ENCODE assay signal across 23 cellular contexts in the genomic region with DNA sequence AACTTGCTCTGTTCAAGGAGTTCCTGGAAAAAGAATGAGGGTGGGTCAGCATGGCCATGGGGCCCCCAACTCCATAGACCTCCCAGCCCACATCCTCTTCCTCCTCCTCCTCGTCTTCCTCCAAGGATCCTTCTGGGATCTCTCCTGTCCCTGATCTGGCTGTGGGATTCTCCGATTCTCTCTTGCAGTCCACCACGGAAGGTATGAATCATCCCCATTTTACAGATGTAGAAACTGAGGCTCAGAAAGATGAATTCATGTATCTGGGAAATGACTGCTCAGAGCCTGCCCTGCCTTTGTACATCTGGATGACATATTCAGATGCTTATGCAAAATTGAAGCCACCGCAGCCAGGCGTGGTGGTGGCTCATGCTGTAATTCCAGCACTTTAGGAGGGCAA. TPM values are rescaled to one million over a fixed set of nuclear protein-coding genes. Genes with fewer than 3 reads are reported as not detected.
A peak's percentile ranks its signal among the peaks of the same experiment; 100 is the strongest.
DNase-seq lines count a peak whose midpoint lies in the region; ATAC-seq, FAIRE-seq and TF ChIP-seq lines count a peak whose summit lies in the region.
"Had no signal": no experiment of that assay in that cellular context is flagged by ENCODE, and none has a peak within 500 bp of the region (broad histone marks: within the 10 kb centered on the region; RNA-seq: fewer than 3 reads in every experiment).

No MANE protein-coding gene starts in this region.

- DNase-seq in HepG2 (ENCODE audit: low spot score) (no peak), right lobe of liver (no peak), coronary artery (ENCODE audit: low spot score) (no peak), sigmoid colon (no peak), omental fat pad (ENCODE audit: low spot score) (no peak), ecto neural progenitor cell (ENCODE audit: low spot score) (no peak), NCI-H2227 (lab: John Stamatoyannopoulos, UW; ENCODE audit: unreplicated experiment) (no peak)
- no peak for DNase-seq in stimulated activated CD4-positive, alpha-beta T cell treated with anti-CD3 and anti-CD28 coated beads, Interleukin-4, amount 100 ng/mL, for 24 hours
- DNase-seq: activated CD4-positive, alpha-beta T cell treated with anti-CD3 and anti-CD28 coated beads, Interleukin-2, amount 10 ng/mL, durations not matched to agents 7 days and 5 days; activated CD8-positive, alpha-beta memory T cell treated with anti-CD3 and anti-CD28 coated beads, Interleukin-2, amount 50 U/mL, for 4 hours; activated effector memory CD4-positive, alpha-beta T cell treated with Interleukin-2 at 50 U/mL for 16 hours; CD8-positive, alpha-beta memory T cell; dermis blood vessel endothelial cell; DND-41; erythroblast; Kasumi-1; mucosa of descending colon; NCI-H2107; NCI-H524; stimulated activated naive B cell treated with anti-CD40 and anti-IgM and Interleukin-4, amounts not matched to agents 10 μg/mL and 1 μg/mL and 100 μg/mL, for 72 hours; SW 1271 had no signal

- no peak overlapping the region for H3K4me2 ChIP-seq in HepG2 (ENCODE audit: low read depth, low read length)

- peaks cover 18% of the 10 kb centered on the region for H3K4me1 ChIP-seq in HepG2 (ENCODE audit: insufficient read depth, low read length)
- H3K4me1 ChIP-seq in right lobe of liver = peaks cover 0 to 32% (median 11%) of the 10 kb centered on the region in 4 donors
- peaks cover 0 to 64% (median 51%) of the 10 kb centered on the region in 4 donors for H3K4me1 ChIP-seq in sigmoid colon

- POLR2A ChIA-PET in HepG2 (lab: Yijun Ruan, JAX) = interaction anchor here (0.8 kb wide), 1 partner anchor 70 kb away, joined by 4 read pairs; no protein-coding TSS in a partner anchor

- ATAC-seq in HepG2 (no peak), right lobe of liver (no peak), omental fat pad (ENCODE audit: low FRiP score) (no peak)
- ATAC-seq: mucosa of descending colon; stimulated activated naive B cell treated with anti-CD40 and anti-IgM and Interleukin-4, amounts not matched to agents 10 μg/mL and 1 μg/mL and 100 μg/mL, for 72 hours had no signal

- H2AFZ ChIP-seq in HepG2 (ENCODE audit: low read length) = no peak overlapping the region

- no peaks in the 10 kb centered on the region for H4K20me1 ChIP-seq in HepG2 (ENCODE audit: insufficient read depth, low read length)

- FAIRE-seq in HepG2 (lab: Jason Lieb, UNC) = no peak
- FAIRE-seq: bronchial epithelial cell, urothelium cell line had no signal

- CTCF ChIA-PET in HepG2 (lab: Yijun Ruan, JAX; ENCODE audit: low intra/inter-chr PET ratio, low total read pairs) = no interaction called here

- H3K4me3 ChIP-seq in HepG2 (replicated peaks in 1 of 3; ENCODE audit: insufficient read depth in 1 of 3, low read depth in 2 of 3, low read length in 3 of 3) (no peak overlapping the region), right lobe of liver (no peak overlapping the region), coronary artery (no peak overlapping the region), sigmoid colon (no peak overlapping the region)
- H3K4me3 ChIP-seq: mucosa of descending colon had no signal

- no peak overlapping the region for H3K9ac ChIP-seq in HepG2 (ENCODE audit: insufficient read depth, low read depth, low read length)

- H3K27me3 ChIP-seq in HepG2 (ENCODE audit: control insufficient read depth in 1 of 2, insufficient read depth in 2 of 2, low read length in 2 of 2) = no peaks in the 10 kb centered on the region; a peak in 1 of 5 replicates
- H3K27me3 ChIP-seq in right lobe of liver = no peaks in the 10 kb centered on the region
- H3K27me3 ChIP-seq in sigmoid colon = no peaks in the 10 kb centered on the region

- TF ChIP-seq POLR2A in HepG2 (IDR thresholded peaks at IDR 0.05; ENCODE audit: insufficient read depth in 1 of 2, low read depth in 2 of 2, low read length in 2 of 2) = no peak
- no peak for TF ChIP-seq POLR2A in right lobe of liver (IDR thresholded peaks at IDR 0.05)
- TF ChIP-seq POLR2A in sigmoid colon (IDR thresholded peaks at IDR 0.05) = no peak

- TF ChIP-seq EP300 in HepG2 (IDR thresholded peaks at IDR 0.05; ENCODE audit: low read depth in 2 of 2, low read length in 2 of 2) (no peak), HepG2 (CRISPR knock-in tag; IDR thresholded peaks at IDR 0.05; ENCODE audit: borderline replicate concordance) (no peak), sigmoid colon (IDR thresholded peaks at IDR 0.05) (no peak)

- H3K9me3 ChIP-seq in HepG2 (ENCODE audit: low read length) (no peaks in the 10 kb centered on the region), right lobe of liver (no peaks in the 10 kb centered on the region), sigmoid colon (no peaks in the 10 kb centered on the region)
- H3K9me3 ChIP-seq: mucosa of descending colon had no signal

- TF ChIP-seq CTCF in HepG2 (CRISPR knock-in tag; IDR thresholded peaks at IDR 0.05) (no peak), right lobe of liver (IDR thresholded peaks at IDR 0.05) (no peak), coronary artery (IDR thresholded peaks at IDR 0.05) (no peak), sigmoid colon (IDR thresholded peaks at IDR 0.05) (no peak), omental fat pad (IDR thresholded peaks at IDR 0.05) (no peak)

- no peak overlapping the region for H3K27ac ChIP-seq in HepG2 (ENCODE audit: extremely low read length, insufficient read depth, low read length)
- peak overlapping the region in 1 of 3 donors; percentile 72 for H3K27ac ChIP-seq in right lobe of liver
- peak overlapping the region; percentile 87 to 100 for H3K27ac ChIP-seq in coronary artery
- H3K27ac ChIP-seq in sigmoid colon = peak overlapping the region; percentile 91 to 98 (median 94)

- 93% methylated on average over 5 of the region's 5 CpGs for WGBS in HepG2 (ENCODE audit: low lambda C conversion rate)
- 87% methylated on average over 3 of the region's 5 CpGs for WGBS in right lobe of liver (ENCODE audit: insufficient coverage, low coverage, low lambda C conversion rate, missing lambda C conversion rate)
- 69 to 92% methylated on average over 5 of the region's 5 CpGs for WGBS in sigmoid colon, 2 donors

- no peak for TF ChIP-seq RAD21 in HepG2 (CRISPR knock-in tag; IDR thresholded peaks at IDR 0.05)

- peaks cover 2 to 6% of the 10 kb centered on the region in 2 experiments; a peak in 1 of 5 replicates for H3K36me3 ChIP-seq in HepG2 (replicated peaks in 1 of 2; ENCODE audit: control insufficient read depth in 1 of 2, insufficient read depth in 2 of 2, low read length in 2 of 2)
- no peaks in the 10 kb centered on the region for H3K36me3 ChIP-seq in right lobe of liver
- H3K36me3 ChIP-seq in sigmoid colon = peaks cover 0 to 8% (median 0%) of the 10 kb centered on the region in 4 donors

- no peaks in the 10 kb centered on the region for H3K79me2 ChIP-seq in HepG2 (ENCODE audit: insufficient read depth, low read length)

- intact Hi-C loops in HepG2 (cut with micrococcal nuclease; ENCODE audit: unreplicated experiment) (no loop called here), right lobe of liver (cut with DNase I) (no loop called here), sigmoid colon (cut with DNase I) (no loop called here)

- in situ Hi-C loops in HepG2 (cut with HindIII; ENCODE audit: extremely low pct_ligation_motif_present, low pct_unique_long_range_greater_than_20kb) = loop anchor here (5.0 kb wide), 1 partner anchor 42 kb away; a partner anchor contains a TSS

- no TSS peak for BruUV-seq in HepG2 (replicated peaks; lab: Mats Ljungman, UMichigan)

RNA-seq across cellular contexts. Expression of a gene that starts 2.2 kb away (rescaled TPM):
- total RNA-seq in HepG2 (2016; rRNA removed; fragmentation: Illumina TruSeq; extraction: Trizol) (11.0 and 12.9 TPM in 2 replicates), right lobe of liver (10 to 100 TPM; 36.3 to 65.4 (median 50.4) TPM), sigmoid colon (1,000 to 10,000 TPM in 2 of 4 donors, 100 to 1,000 TPM in 2; 691 to 1,314 (median 1,068) TPM), omental fat pad (100 to 1,000 TPM; 177 to 383 (median 325) TPM)
- 1.5 TPM in 2 replicates for total RNA-seq in HepG2 (2016; cell fraction: cytosol; rRNA removed; fragmentation: Illumina TruSeq; extraction: Trizol; ENCODE audit: low read depth)
- 10.8 and 16.5 TPM in 2 replicates for total RNA-seq in HepG2 (2016; cell fraction: insoluble cytoplasmic fraction; rRNA removed; fragmentation: Illumina TruSeq; extraction: Trizol)
- total RNA-seq in HepG2 (2016; cell fraction: membrane; rRNA removed; fragmentation: Illumina TruSeq; extraction: Trizol) = 6.2 TPM in 2 replicates
- 12.8 and 13.5 TPM in 2 replicates for total RNA-seq in HepG2 (2016; cell fraction: nucleus; rRNA removed; fragmentation: Illumina TruSeq; extraction: Trizol)
- polyA plus RNA-seq in HepG2 (2011; rRNA removed) (5.7 and 6.8 TPM in 2 replicates), sigmoid colon (100 to 1,000 TPM in 1 of 3 donors, 10 to 100 TPM in 2; 29.8 to 130 (median 89.4) TPM)
- polyA plus RNA-seq in HepG2 (2011; cell fraction: cytosol; rRNA removed) = 4.3 and 5.1 TPM in 2 replicates
- 21.5 and 24.8 TPM in 2 replicates for polyA plus RNA-seq in HepG2 (2011; cell fraction: nucleus; rRNA removed)
- 7.1 and 11.3 TPM in 2 replicates for polyA plus RNA-seq in HepG2 (2012)
- 0.79 and 1.2 TPM in 2 replicates for polyA plus RNA-seq in HepG2 (2016; cell fraction: cytosol; fragmentation: Illumina TruSeq; extraction: Trizol; ENCODE audit: low read depth)
- 8.4 and 13.7 TPM in 2 replicates for polyA plus RNA-seq in HepG2 (2016; cell fraction: insoluble cytoplasmic fraction; fragmentation: Illumina TruSeq; extraction: Trizol; ENCODE audit: low read depth)
- 2.9 and 3.9 TPM in 2 replicates for polyA plus RNA-seq in HepG2 (2016; cell fraction: membrane; fragmentation: Illumina TruSeq; extraction: Trizol; ENCODE audit: low read depth)
- 27.2 and 28.0 TPM in 2 replicates for polyA plus RNA-seq in HepG2 (2016; cell fraction: nucleus; fragmentation: Illumina TruSeq; extraction: Trizol; ENCODE audit: insufficient read depth, low read depth)
- 25.5 and 78.0 TPM in 2 replicates for polyA minus RNA-seq in HepG2 (2011; rRNA and poly(A)+ RNA removed; ENCODE audit: low replicate concordance)
- polyA minus RNA-seq in HepG2 (2011; cell fraction: cytosol; rRNA and poly(A)+ RNA removed) = 8.5 and 9.8 TPM in 2 replicates
- 5.2 and 9.0 TPM in 2 replicates for polyA minus RNA-seq in HepG2 (2011; cell fraction: nucleus; rRNA and poly(A)+ RNA removed)

RNA-seq across cellular contexts. Expression of a gene that starts 39.9 kb away (rescaled TPM):
- 9.8 and 27.3 TPM in 2 replicates for total RNA-seq in HepG2 (2016; rRNA removed; fragmentation: Illumina TruSeq; extraction: Trizol)
- 8.5 and 9.2 TPM in 2 replicates for total RNA-seq in HepG2 (2016; cell fraction: cytosol; rRNA removed; fragmentation: Illumina TruSeq; extraction: Trizol; ENCODE audit: low read depth)
- total RNA-seq in HepG2 (2016; cell fraction: insoluble cytoplasmic fraction; rRNA removed; fragmentation: Illumina TruSeq; extraction: Trizol) = 10.0 and 28.0 TPM in 2 replicates
- total RNA-seq in HepG2 (2016; cell fraction: membrane; rRNA removed; fragmentation: Illumina TruSeq; extraction: Trizol) = 4.7 and 6.0 TPM in 2 replicates
- 17.9 and 23.8 TPM in 2 replicates for total RNA-seq in HepG2 (2016; cell fraction: nucleus; rRNA removed; fragmentation: Illumina TruSeq; extraction: Trizol)
- polyA plus RNA-seq in HepG2 (2011; rRNA removed) = 243 and 436 TPM in 2 replicates
- 348 and 360 TPM in 2 replicates for polyA plus RNA-seq in HepG2 (2011; cell fraction: cytosol; rRNA removed)
- 144 and 221 TPM in 2 replicates for polyA plus RNA-seq in HepG2 (2011; cell fraction: nucleus; rRNA removed)
- polyA plus RNA-seq in HepG2 (2012) = 51.8 and 140 TPM in 2 replicates
- 5.4 and 8.8 TPM in 2 replicates for polyA plus RNA-seq in HepG2 (2016; cell fraction: cytosol; fragmentation: Illumina TruSeq; extraction: Trizol; ENCODE audit: low read depth)
- polyA plus RNA-seq in HepG2 (2016; cell fraction: insoluble cytoplasmic fraction; fragmentation: Illumina TruSeq; extraction: Trizol; ENCODE audit: low read depth) = 8.3 and 9.3 TPM in 2 replicates
- polyA plus RNA-seq in HepG2 (2016; cell fraction: membrane; fragmentation: Illumina TruSeq; extraction: Trizol; ENCODE audit: low read depth) = 5.7 and 6.0 TPM in 2 replicates
- polyA plus RNA-seq in HepG2 (2016; cell fraction: nucleus; fragmentation: Illumina TruSeq; extraction: Trizol; ENCODE audit: insufficient read depth, low read depth) = 33.3 and 34.8 TPM in 2 replicates
- polyA minus RNA-seq in HepG2 (2011; rRNA and poly(A)+ RNA removed; ENCODE audit: low replicate concordance) = 46.9 TPM in 1 of 2 replicates, not detected in the other
- 34.2 and 44.2 TPM in 2 replicates for polyA minus RNA-seq in HepG2 (2011; cell fraction: cytosol; rRNA and poly(A)+ RNA removed)
- 16.1 and 21.8 TPM in 2 replicates for polyA minus RNA-seq in HepG2 (2011; cell fraction: nucleus; rRNA and poly(A)+ RNA removed)
- 100 to 1,000 TPM in 4 of 6 experiments, 10 to 100 TPM in 2; 56.7 to 287 (median 140) TPM for total RNA-seq in right lobe of liver
- total RNA-seq in sigmoid colon = not detected
- polyA plus RNA-seq in sigmoid colon = 1 to 10 TPM in 1 of 3 donors, not detected in 2; 8.1 TPM
- 1 to 10 TPM; 1.2 to 4.7 (median 2.9) TPM for total RNA-seq in omental fat pad
- total RNA-seq: activated CD4-positive, alpha-beta T cell treated with anti-CD3 and anti-CD28 coated beads, Interleukin-2, amount 10 ng/mL, durations not matched to agents 7 days and 5 days; bronchial epithelial cell; CD8-positive, alpha-beta memory T cell; dermis blood vessel endothelial cell; mucosa of descending colon had no signal
- polyA plus RNA-seq: CD8-positive, alpha-beta memory T cell had no signal

RNA-seq across cellular contexts. Expression of a gene that starts 43.9 kb away (rescaled TPM):
- total RNA-seq in HepG2 (2016; rRNA removed; fragmentation: Illumina TruSeq; extraction: Trizol) (46.2 and 63.2 TPM in 2 replicates), right lobe of liver (1 to 10 TPM in 5 of 6 experiments, under 1 TPM in 1; 0.90 to 3.8 (median 2.2) TPM), sigmoid colon (1 to 10 TPM in 3 of 4 donors, under 1 TPM in 1; 0.99 to 6.0 (median 2.8) TPM), omental fat pad (1 to 10 TPM; 1.2 to 2.8 (median 1.5) TPM)
- 7.6 and 7.9 TPM in 2 replicates for total RNA-seq in HepG2 (2016; cell fraction: cytosol; rRNA removed; fragmentation: Illumina TruSeq; extraction: Trizol; ENCODE audit: low read depth)
- total RNA-seq in HepG2 (2016; cell fraction: insoluble cytoplasmic fraction; rRNA removed; fragmentation: Illumina TruSeq; extraction: Trizol) = 47.6 and 55.0 TPM in 2 replicates
- 21.9 and 24.3 TPM in 2 replicates for total RNA-seq in HepG2 (2016; cell fraction: membrane; rRNA removed; fragmentation: Illumina TruSeq; extraction: Trizol)
- total RNA-seq in HepG2 (2016; cell fraction: nucleus; rRNA removed; fragmentation: Illumina TruSeq; extraction: Trizol) = 24.3 and 25.4 TPM in 2 replicates
- polyA plus RNA-seq in HepG2 (2011; rRNA removed) (8.8 and 10.0 TPM in 2 replicates), sigmoid colon (10 to 100 TPM in 1 of 3 donors, 1 to 10 TPM in 2; 1.2 to 13.0 (median 2.1) TPM)
- polyA plus RNA-seq in HepG2 (2011; cell fraction: cytosol; rRNA removed) = 6.3 and 10.5 TPM in 2 replicates
- polyA plus RNA-seq in HepG2 (2011; cell fraction: nucleus; rRNA removed) = 10.2 and 12.2 TPM in 2 replicates
- polyA plus RNA-seq in HepG2 (2012) = 3.9 and 8.5 TPM in 2 replicates
- 3.0 and 3.9 TPM in 2 replicates for polyA plus RNA-seq in HepG2 (2016; cell fraction: cytosol; fragmentation: Illumina TruSeq; extraction: Trizol; ENCODE audit: low read depth)
- 26.0 and 27.0 TPM in 2 replicates for polyA plus RNA-seq in HepG2 (2016; cell fraction: insoluble cytoplasmic fraction; fragmentation: Illumina TruSeq; extraction: Trizol; ENCODE audit: low read depth)
- 7.2 and 8.5 TPM in 2 replicates for polyA plus RNA-seq in HepG2 (2016; cell fraction: membrane; fragmentation: Illumina TruSeq; extraction: Trizol; ENCODE audit: low read depth)
- polyA plus RNA-seq in HepG2 (2016; cell fraction: nucleus; fragmentation: Illumina TruSeq; extraction: Trizol; ENCODE audit: insufficient read depth, low read depth) = 31.6 and 34.4 TPM in 2 replicates
- 27.2 and 131 TPM in 2 replicates for polyA minus RNA-seq in HepG2 (2011; rRNA and poly(A)+ RNA removed; ENCODE audit: low replicate concordance)
- 11.4 and 21.7 TPM in 2 replicates for polyA minus RNA-seq in HepG2 (2011; cell fraction: cytosol; rRNA and poly(A)+ RNA removed)
- polyA minus RNA-seq in HepG2 (2011; cell fraction: nucleus; rRNA and poly(A)+ RNA removed) = 8.6 and 9.8 TPM in 2 replicates
- polyA plus RNA-seq: CD8-positive, alpha-beta memory T cell had no signal
